ENCODE assay signal across 40 cellular contexts in genomic region chr16:83890359-83890758, GRCh38.
"Had no signal": no experiment of that assay in that cellular context is flagged by ENCODE, and none has a peak within 500 bp of the region (broad histone marks: within the 10 kb centered on the region; RNA-seq: fewer than 3 reads in every experiment).

No MANE protein-coding gene starts in this region.

- H3K27ac ChIP-seq: adrenal gland, ascending aorta, body of pancreas, brain microvascular endothelial cell, breast epithelium, cardiac muscle cell had no signal

- H3K27me3 ChIP-seq: adrenal gland, ascending aorta, body of pancreas, breast epithelium, cardiac muscle cell had no signal

- H3K36me3 Mint-ChIP-seq: activated naive CD4-positive, alpha-beta T cell treated with anti-CD3 and anti-CD28 coated beads, Interleukin-2, amount 10 ng/mL, durations not matched to agents 7 days and 5 days; activated naive CD4-positive, alpha-beta T cell treated with anti-CD3 and anti-CD28 coated beads, Interleukin-2, amount 50 U/mL, for 24 hours; activated naive CD8-positive, alpha-beta T cell treated with anti-CD3 and anti-CD28 coated beads for 36 hours; activated naive CD8-positive, alpha-beta T cell treated with anti-CD3 and anti-CD28 coated beads, Interleukin-2, amount 10 ng/mL, durations not matched to agents 7 days and 5 days had no signal

- DNase-seq: activated effector memory CD4-positive, alpha-beta T cell treated with anti-CD3 and anti-CD28 coated beads, Interleukin-2, amount 50 U/mL, for 16 hours; activated effector memory CD4-positive, alpha-beta T cell treated with Interleukin-2 at 50 U/mL for 16 hours; activated gamma-delta T cell; activated gamma-delta T cell treated with Interleukin-2 at 50 U/mL for 16 hours; activated naive CD4-positive, alpha-beta T cell; activated naive CD4-positive, alpha-beta T cell treated with anti-CD3 and anti-CD28 coated beads for 36 hours; activated naive CD4-positive, alpha-beta T cell treated with anti-CD3 and anti-CD28 coated beads, Interleukin-2, amount 10 ng/mL, durations not matched to agents 7 days and 5 days; activated naive CD4-positive, alpha-beta T cell treated with anti-CD3 and anti-CD28 coated beads, Interleukin-2, amount 50 U/mL, for 16 hours; activated naive CD4-positive, alpha-beta T cell treated with Interleukin-2 at 50 U/mL for 16 hours; activated naive CD8-positive, alpha-beta T cell treated with anti-CD3 and anti-CD28 coated beads for 36 hours; activated naive CD8-positive, alpha-beta T cell treated with anti-CD3 and anti-CD28 coated beads, Interleukin-2, amount 10 ng/mL, durations not matched to agents 7 days and 5 days; activated naive CD8-positive, alpha-beta T cell treated with anti-CD3 and anti-CD28 coated beads, Interleukin-2, amount 50 U/mL, for 24 hours; activated T-cell treated with anti-CD3 and anti-CD28 coated beads, Interleukin-2, amount 50 U/mL, for 1 hour; activated T-cell treated with anti-CD3 and anti-CD28 coated beads, Interleukin-2, amount 50 U/mL, for 24 hours; activated T-cell treated with anti-CD3 and anti-CD28 coated beads, Interleukin-2, amount 50 U/mL, for 4 hours; activated T-cell treated with anti-CD3 and anti-CD28 coated beads, Interleukin-2, amount 50 U/mL, for 48 hours; activated T-cell treated with anti-CD3 and anti-CD28 coated beads, Interleukin-2, amount 50 U/mL, for 72 hours; adrenal gland; amniotic stem cell; amygdala; anterior cingulate cortex; aorta; body of pancreas; brain microvascular endothelial cell; caudate nucleus; central memory CD4-positive, alpha-beta T cell; cerebellar nuclear complex had no signal

- FAIRE-seq: astrocyte, bronchial epithelial cell had no signal

- ATAC-seq: activated naive CD4-positive, alpha-beta T cell treated with anti-CD3 and anti-CD28 coated beads, Interleukin-2, amount 50 U/mL, for 72 hours; activated naive CD8-positive, alpha-beta T cell treated with anti-CD3 and anti-CD28 coated beads, Interleukin-2, amount 50 U/mL, for 24 hours; activated T-cell treated with anti-CD3 and anti-CD28 coated beads, Interleukin-2, amount 50 U/mL, for 4 hours; activated T-cell treated with anti-CD3 and anti-CD28 coated beads, Interleukin-2, amount 50 U/mL, for 72 hours; activated T-helper 17 cell treated with anti-CD3 and anti-CD28 coated beads, Interleukin-2, amount 50 U/mL, for 72 hours; body of pancreas had no signal

- H3K27ac Mint-ChIP-seq: activated naive CD4-positive, alpha-beta T cell treated with anti-CD3 and anti-CD28 coated beads for 36 hours; activated naive CD4-positive, alpha-beta T cell treated with anti-CD3 and anti-CD28 coated beads, Interleukin-2, amount 10 ng/mL, durations not matched to agents 7 days and 5 days; activated naive CD4-positive, alpha-beta T cell treated with anti-CD3 and anti-CD28 coated beads, Interleukin-2, amount 50 U/mL, for 24 hours; activated naive CD4-positive, alpha-beta T cell treated with anti-CD3 and anti-CD28 coated beads, Interleukin-2, amount 50 U/mL, for 72 hours; activated naive CD8-positive, alpha-beta T cell; activated naive CD8-positive, alpha-beta T cell treated with anti-CD3 and anti-CD28 coated beads for 36 hours; activated naive CD8-positive, alpha-beta T cell treated with anti-CD3 and anti-CD28 coated beads, Interleukin-2, amount 10 ng/mL, durations not matched to agents 7 days and 5 days; activated naive CD8-positive, alpha-beta T cell treated with anti-CD3 and anti-CD28 coated beads, Interleukin-2, amount 50 U/mL, for 24 hours; activated T-cell treated with anti-CD3 and anti-CD28 coated beads, Interleukin-2, amount 50 U/mL, for 24 hours; activated T-cell treated with anti-CD3 and anti-CD28 coated beads, Interleukin-2, amount 50 U/mL, for 72 hours; activated T-helper 1 cell treated with anti-CD3 and anti-CD28 coated beads, Interleukin-12 subunit alpha, Interleukin-12 subunit beta, Interleukin-2, Interleukin-4 antibody, amounts not matched to agents 30 ng/mL and 10 ng/mL and 1 ng/mL, durations not matched to agents 14 hours and 24 hours and 36 hours; activated T-helper 17 cell treated with anti-CD3 and anti-CD28 coated beads, Interleukin-2, amount 50 U/mL, for 72 hours; activated T-helper 2 cell treated with anti-CD3 and anti-CD28 coated beads, Interferon-gamma antibody, Interleukin-2, Interleukin-4, amounts not matched to agents 10 μg/mL and 5 μg/mL and 100 μg/mL, durations not matched to agents 14 hours and 24 hours and 36 hours; brain had no signal

- H3K4me1 Mint-ChIP-seq: activated naive CD4-positive, alpha-beta T cell treated with anti-CD3 and anti-CD28 coated beads, Interleukin-2, amount 10 ng/mL, durations not matched to agents 7 days and 5 days; activated naive CD4-positive, alpha-beta T cell treated with anti-CD3 and anti-CD28 coated beads, Interleukin-2, amount 50 U/mL, for 24 hours; activated naive CD8-positive, alpha-beta T cell treated with anti-CD3 and anti-CD28 coated beads for 36 hours; activated naive CD8-positive, alpha-beta T cell treated with anti-CD3 and anti-CD28 coated beads, Interleukin-2, amount 10 ng/mL, durations not matched to agents 7 days and 5 days; activated naive CD8-positive, alpha-beta T cell treated with anti-CD3 and anti-CD28 coated beads, Interleukin-2, amount 50 U/mL, for 24 hours; activated T-helper 17 cell treated with anti-CD3 and anti-CD28 coated beads, Interleukin-2, amount 50 U/mL, for 72 hours; central memory CD8-positive, alpha-beta T cell had no signal

- H3K9me3 Mint-ChIP-seq: activated naive CD4-positive, alpha-beta T cell treated with anti-CD3 and anti-CD28 coated beads, Interleukin-2, amount 50 U/mL, for 24 hours; activated T-helper 17 cell treated with anti-CD3 and anti-CD28 coated beads, Interleukin-2, amount 50 U/mL, for 72 hours; central memory CD8-positive, alpha-beta T cell had no signal

- H3K36me3 ChIP-seq: adrenal gland, ascending aorta, brain microvascular endothelial cell, breast epithelium, cardiac muscle cell had no signal

- H3K4me1 ChIP-seq: adrenal gland, ascending aorta, body of pancreas, breast epithelium had no signal

- H3K9me3 ChIP-seq: adrenal gland had no signal

- H3K4me3 Mint-ChIP-seq: activated naive CD4-positive, alpha-beta T cell treated with anti-CD3 and anti-CD28 coated beads for 36 hours; activated naive CD4-positive, alpha-beta T cell treated with anti-CD3 and anti-CD28 coated beads, Interleukin-2, amount 10 ng/mL, durations not matched to agents 7 days and 5 days; activated naive CD4-positive, alpha-beta T cell treated with anti-CD3 and anti-CD28 coated beads, Interleukin-2, amount 50 U/mL, for 24 hours; activated naive CD8-positive, alpha-beta T cell; activated naive CD8-positive, alpha-beta T cell treated with anti-CD3 and anti-CD28 coated beads for 36 hours; activated naive CD8-positive, alpha-beta T cell treated with anti-CD3 and anti-CD28 coated beads, Interleukin-2, amount 10 ng/mL, durations not matched to agents 7 days and 5 days; activated naive CD8-positive, alpha-beta T cell treated with anti-CD3 and anti-CD28 coated beads, Interleukin-2, amount 50 U/mL, for 24 hours; activated T-cell treated with anti-CD3 and anti-CD28 coated beads, Interleukin-2, amount 50 U/mL, for 24 hours; activated T-cell treated with anti-CD3 and anti-CD28 coated beads, Interleukin-2, amount 50 U/mL, for 4 hours; activated T-cell treated with anti-CD3 and anti-CD28 coated beads, Interleukin-2, amount 50 U/mL, for 72 hours; activated T-helper 1 cell treated with anti-CD3 and anti-CD28 coated beads, Interleukin-12 subunit alpha, Interleukin-12 subunit beta, Interleukin-2, Interleukin-4 antibody, amounts not matched to agents 30 ng/mL and 10 ng/mL and 1 ng/mL, durations not matched to agents 14 hours and 24 hours and 36 hours; activated T-helper 17 cell treated with anti-CD3 and anti-CD28 coated beads, Interleukin-2, amount 50 U/mL, for 72 hours; brain; central memory CD8-positive, alpha-beta T cell had no signal

- H3K27me3 Mint-ChIP-seq: activated naive CD4-positive, alpha-beta T cell treated with anti-CD3 and anti-CD28 coated beads, Interleukin-2, amount 50 U/mL, for 24 hours had no signal

- H3K4me3 ChIP-seq: adrenal gland, ascending aorta, body of pancreas, breast epithelium, cardiac muscle cell had no signal
